Comparison of ENCODE assay signal across 1 cellular context in the genomic region with DNA sequence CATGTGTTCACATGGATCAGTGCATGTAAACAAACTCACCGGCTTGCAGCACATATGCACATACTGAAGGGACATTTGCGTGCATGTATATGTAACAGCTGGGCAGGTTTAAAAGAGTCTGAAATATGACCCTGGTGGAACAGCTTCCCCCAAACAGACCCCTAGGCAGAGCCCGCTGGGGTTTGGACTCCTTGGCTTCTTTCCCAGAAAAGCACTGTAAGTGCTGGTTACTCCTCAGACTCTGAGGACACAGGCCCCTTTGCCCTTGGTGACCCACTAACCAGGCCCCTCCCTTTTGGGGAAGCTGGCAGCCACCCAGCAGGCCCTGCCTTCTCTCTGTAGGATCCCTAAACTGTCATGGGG.
TF ChIP-seq lines count a peak whose summit lies in the region.

No MANE protein-coding gene starts in this region.

TF ChIP-seq in WTC11, 78 proteins besides CTCF, POLR2A, EP300 and RAD21 (continued from another document):
- TF ChIP-seq, protein P1, sequence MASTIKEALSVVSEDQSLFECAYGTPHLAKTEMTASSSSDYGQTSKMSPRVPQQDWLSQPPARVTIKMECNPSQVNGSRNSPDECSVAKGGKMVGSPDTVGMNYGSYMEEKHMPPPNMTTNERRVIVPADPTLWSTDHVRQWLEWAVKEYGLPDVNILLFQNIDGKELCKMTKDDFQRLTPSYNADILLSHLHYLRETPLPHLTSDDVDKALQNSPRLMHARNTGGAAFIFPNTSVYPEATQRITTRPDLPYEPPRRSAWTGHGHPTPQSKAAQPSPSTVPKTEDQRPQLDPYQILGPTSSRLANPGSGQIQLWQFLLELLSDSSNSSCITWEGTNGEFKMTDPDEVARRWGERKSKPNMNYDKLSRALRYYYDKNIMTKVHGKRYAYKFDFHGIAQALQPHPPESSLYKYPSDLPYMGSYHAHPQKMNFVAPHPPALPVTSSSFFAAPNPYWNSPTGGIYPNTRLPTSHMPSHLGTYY (CRISPR knock-in tag; IDR thresholded peaks at IDR 0.05) = no peak
- TF ChIP-seq ZNF138 (CRISPR knock-in tag; conservative IDR thresholded peaks at IDR 0.05) = no peak
- TF ChIP-seq, protein P2, sequence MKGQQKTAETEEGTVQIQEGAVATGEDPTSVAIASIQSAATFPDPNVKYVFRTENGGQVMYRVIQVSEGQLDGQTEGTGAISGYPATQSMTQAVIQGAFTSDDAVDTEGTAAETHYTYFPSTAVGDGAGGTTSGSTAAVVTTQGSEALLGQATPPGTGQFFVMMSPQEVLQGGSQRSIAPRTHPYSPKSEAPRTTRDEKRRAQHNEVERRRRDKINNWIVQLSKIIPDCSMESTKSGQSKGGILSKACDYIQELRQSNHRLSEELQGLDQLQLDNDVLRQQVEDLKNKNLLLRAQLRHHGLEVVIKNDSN (CRISPR knock-in tag; IDR thresholded peaks at IDR 0.05) = no peak
- no peak for TF ChIP-seq ZNF232 (CRISPR knock-in tag; IDR thresholded peaks at IDR 0.05)
- TF ChIP-seq, protein P3, sequence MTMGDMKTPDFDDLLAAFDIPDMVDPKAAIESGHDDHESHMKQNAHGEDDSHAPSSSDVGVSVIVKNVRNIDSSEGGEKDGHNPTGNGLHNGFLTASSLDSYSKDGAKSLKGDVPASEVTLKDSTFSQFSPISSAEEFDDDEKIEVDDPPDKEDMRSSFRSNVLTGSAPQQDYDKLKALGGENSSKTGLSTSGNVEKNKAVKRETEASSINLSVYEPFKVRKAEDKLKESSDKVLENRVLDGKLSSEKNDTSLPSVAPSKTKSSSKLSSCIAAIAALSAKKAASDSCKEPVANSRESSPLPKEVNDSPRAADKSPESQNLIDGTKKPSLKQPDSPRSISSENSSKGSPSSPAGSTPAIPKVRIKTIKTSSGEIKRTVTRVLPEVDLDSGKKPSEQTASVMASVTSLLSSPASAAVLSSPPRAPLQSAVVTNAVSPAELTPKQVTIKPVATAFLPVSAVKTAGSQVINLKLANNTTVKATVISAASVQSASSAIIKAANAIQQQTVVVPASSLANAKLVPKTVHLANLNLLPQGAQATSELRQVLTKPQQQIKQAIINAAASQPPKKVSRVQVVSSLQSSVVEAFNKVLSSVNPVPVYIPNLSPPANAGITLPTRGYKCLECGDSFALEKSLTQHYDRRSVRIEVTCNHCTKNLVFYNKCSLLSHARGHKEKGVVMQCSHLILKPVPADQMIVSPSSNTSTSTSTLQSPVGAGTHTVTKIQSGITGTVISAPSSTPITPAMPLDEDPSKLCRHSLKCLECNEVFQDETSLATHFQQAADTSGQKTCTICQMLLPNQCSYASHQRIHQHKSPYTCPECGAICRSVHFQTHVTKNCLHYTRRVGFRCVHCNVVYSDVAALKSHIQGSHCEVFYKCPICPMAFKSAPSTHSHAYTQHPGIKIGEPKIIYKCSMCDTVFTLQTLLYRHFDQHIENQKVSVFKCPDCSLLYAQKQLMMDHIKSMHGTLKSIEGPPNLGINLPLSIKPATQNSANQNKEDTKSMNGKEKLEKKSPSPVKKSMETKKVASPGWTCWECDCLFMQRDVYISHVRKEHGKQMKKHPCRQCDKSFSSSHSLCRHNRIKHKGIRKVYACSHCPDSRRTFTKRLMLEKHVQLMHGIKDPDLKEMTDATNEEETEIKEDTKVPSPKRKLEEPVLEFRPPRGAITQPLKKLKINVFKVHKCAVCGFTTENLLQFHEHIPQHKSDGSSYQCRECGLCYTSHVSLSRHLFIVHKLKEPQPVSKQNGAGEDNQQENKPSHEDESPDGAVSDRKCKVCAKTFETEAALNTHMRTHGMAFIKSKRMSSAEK (CRISPR knock-in tag; IDR thresholded peaks at IDR 0.05; ENCODE audit: borderline replicate concordance) = no peak
- TF ChIP-seq, protein P4, sequence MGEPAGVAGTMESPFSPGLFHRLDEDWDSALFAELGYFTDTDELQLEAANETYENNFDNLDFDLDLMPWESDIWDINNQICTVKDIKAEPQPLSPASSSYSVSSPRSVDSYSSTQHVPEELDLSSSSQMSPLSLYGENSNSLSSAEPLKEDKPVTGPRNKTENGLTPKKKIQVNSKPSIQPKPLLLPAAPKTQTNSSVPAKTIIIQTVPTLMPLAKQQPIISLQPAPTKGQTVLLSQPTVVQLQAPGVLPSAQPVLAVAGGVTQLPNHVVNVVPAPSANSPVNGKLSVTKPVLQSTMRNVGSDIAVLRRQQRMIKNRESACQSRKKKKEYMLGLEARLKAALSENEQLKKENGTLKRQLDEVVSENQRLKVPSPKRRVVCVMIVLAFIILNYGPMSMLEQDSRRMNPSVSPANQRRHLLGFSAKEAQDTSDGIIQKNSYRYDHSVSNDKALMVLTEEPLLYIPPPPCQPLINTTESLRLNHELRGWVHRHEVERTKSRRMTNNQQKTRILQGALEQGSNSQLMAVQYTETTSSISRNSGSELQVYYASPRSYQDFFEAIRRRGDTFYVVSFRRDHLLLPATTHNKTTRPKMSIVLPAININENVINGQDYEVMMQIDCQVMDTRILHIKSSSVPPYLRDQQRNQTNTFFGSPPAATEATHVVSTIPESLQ (CRISPR knock-in tag; IDR thresholded peaks at IDR 0.05) = no peak
- TF ChIP-seq ZNF121 (CRISPR knock-in tag; IDR thresholded peaks at IDR 0.05) = no peak
- TF ChIP-seq, protein P5, sequence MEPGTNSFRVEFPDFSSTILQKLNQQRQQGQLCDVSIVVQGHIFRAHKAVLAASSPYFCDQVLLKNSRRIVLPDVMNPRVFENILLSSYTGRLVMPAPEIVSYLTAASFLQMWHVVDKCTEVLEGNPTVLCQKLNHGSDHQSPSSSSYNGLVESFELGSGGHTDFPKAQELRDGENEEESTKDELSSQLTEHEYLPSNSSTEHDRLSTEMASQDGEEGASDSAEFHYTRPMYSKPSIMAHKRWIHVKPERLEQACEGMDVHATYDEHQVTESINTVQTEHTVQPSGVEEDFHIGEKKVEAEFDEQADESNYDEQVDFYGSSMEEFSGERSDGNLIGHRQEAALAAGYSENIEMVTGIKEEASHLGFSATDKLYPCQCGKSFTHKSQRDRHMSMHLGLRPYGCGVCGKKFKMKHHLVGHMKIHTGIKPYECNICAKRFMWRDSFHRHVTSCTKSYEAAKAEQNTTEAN (CRISPR knock-in tag; IDR thresholded peaks at IDR 0.05) = no peak
- no peak for TF ChIP-seq MXD4 (CRISPR knock-in tag; IDR thresholded peaks at IDR 0.05; ENCODE audit: borderline replicate concordance)
- no peak for TF ChIP-seq IRF2 (CRISPR knock-in tag; IDR thresholded peaks at IDR 0.05; ENCODE audit: borderline replicate concordance, low read depth)
- no peak for TF ChIP-seq JUN (CRISPR knock-in tag; IDR thresholded peaks at IDR 0.05)
- TF ChIP-seq GTF2I (CRISPR knock-in tag; conservative IDR thresholded peaks at IDR 0.05) = no peak
- TF ChIP-seq FOXJ3 (CRISPR knock-in tag; IDR thresholded peaks at IDR 0.05; ENCODE audit: borderline replicate concordance) = no peak
- TF ChIP-seq CREM (CRISPR knock-in tag; IDR thresholded peaks at IDR 0.05) = no peak
- TF ChIP-seq RORB (CRISPR knock-in tag; IDR thresholded peaks at IDR 0.05) = no peak
- no peak for TF ChIP-seq GRHL2 (CRISPR knock-in tag; IDR thresholded peaks at IDR 0.05; ENCODE audit: insufficient replicate concordance, severe bottlenecking)
